Comparison of ENCODE assay signal across 8 cellular contexts in the genomic region with DNA sequence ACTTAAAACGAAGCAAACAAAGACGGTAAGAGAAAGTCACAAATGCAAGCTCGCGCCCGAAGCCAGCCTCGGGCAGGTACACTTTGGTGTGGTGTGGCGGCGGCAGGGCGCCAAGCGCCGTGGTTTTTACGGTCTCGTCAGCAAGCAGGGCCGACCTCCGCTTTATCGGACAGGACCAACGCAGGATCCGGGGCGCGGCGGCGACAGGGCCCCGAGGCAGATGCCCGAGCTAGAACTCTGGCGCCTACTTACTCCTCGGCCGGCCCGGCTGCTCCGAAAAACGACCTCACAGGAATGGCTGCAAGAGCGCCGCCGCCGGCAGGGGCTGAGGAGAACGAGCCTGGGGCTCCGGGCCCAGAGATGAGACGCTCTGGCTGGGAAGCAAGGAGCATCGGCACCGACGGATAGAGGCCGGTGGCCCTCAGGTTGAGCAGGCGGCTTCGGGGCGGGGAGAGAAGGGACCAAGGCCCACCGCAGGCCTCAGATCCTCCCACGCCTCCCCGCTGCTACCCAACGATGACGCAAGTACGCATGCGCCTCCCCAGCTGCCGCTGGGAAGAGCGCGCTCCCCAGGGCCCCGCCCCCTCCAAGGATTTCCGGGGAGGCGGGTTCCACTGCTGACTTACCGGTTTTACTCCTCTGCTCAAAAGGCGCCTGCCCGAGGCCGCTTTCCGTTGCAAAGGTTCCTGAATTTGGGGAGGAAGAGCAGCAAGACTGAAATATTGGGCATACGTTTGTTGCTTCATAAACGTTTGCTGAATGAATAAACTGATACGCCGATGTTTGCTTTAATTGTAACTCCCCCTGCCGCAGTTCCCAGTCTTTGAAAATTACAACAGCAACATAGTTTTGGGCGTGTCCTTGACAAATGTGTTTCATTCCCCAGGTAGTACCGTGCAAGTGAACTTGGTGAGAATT.
DNase-seq lines count a peak whose midpoint lies in the region; ATAC-seq and TF ChIP-seq lines count a peak whose summit lies in the region.

No MANE protein-coding gene starts in this region.

- H3K4me3 ChIP-seq in adrenal gland: peak overlapping the region; percentile 63 to 92 (median 79)
- peak overlapping the region; percentile 67 to 89 (median 76) for H3K4me3 ChIP-seq in heart right ventricle
- H3K4me3 ChIP-seq in upper lobe of left lung: peak overlapping the region; percentile 44 to 83 (median 60)

- in situ Hi-C loops in GM13976 (cut with MboI; ENCODE audit: low sequenced_read_pairs, unreplicated experiment): no loop called here

- peak in 1 of 4 donors; percentile 61 for TF ChIP-seq EP300 in upper lobe of left lung (IDR thresholded peaks at IDR 0.05)

- peak overlapping the region; percentile 96 to 99 (median 98) for H3K27ac ChIP-seq in adrenal gland
- H3K27ac ChIP-seq in heart right ventricle: peak overlapping the region; percentile 96 to 98 (median 96)
- peak overlapping the region; percentile 93 to 100 (median 96) for H3K27ac ChIP-seq in upper lobe of left lung

- H3K9me3 ChIP-seq in adrenal gland (replicated peaks in 1 of 3): no peaks in the 10 kb centered on the region
- no peaks in the 10 kb centered on the region for H3K9me3 ChIP-seq in heart right ventricle
- no peaks in the 10 kb centered on the region for H3K9me3 ChIP-seq in upper lobe of left lung

- DNase-seq in GM13976 (ENCODE audit: low spot score): peak; percentile 92
- DNase-seq in NCI-H1436 treated with DMSO at 0.1 percent for 48 hours (lab: John Stamatoyannopoulos, UW): peak; percentile 75
- DNase-seq in T follicular helper cell (ENCODE audit: low read depth): peak; percentile 91
- peak; percentile 94 to 96 (median 95) for DNase-seq in adrenal gland
- DNase-seq in heart right ventricle: peak; percentile 95
- peak; percentile 90 to 99 (median 92) for DNase-seq in posterior cingulate gyrus
- DNase-seq in upper lobe of left lung: peak; percentile 94 to 95

- TF ChIP-seq POLR2A in adrenal gland (IDR thresholded peaks at IDR 0.05) (peak; percentile 77 to 95), upper lobe of left lung (IDR thresholded peaks at IDR 0.05) (peak; percentile 41 to 93 (median 90))

- 0 to 1% (median 0%) methylated on average over 31 to 69 of the region's 69 CpGs for WGBS in adrenal gland, 4 donors
- WGBS in heart right ventricle, 2 donors: 0% methylated on average over 69 of the region's 69 CpGs
- WGBS in upper lobe of left lung, 2 donors: 0 to 1% methylated on average over 23 to 46 of the region's 69 CpGs

- peak; percentile 60 for ATAC-seq in HG02870 (IDR thresholded peaks at IDR 0.05; ENCODE audit: unreplicated experiment)
- peak; percentile 88 to 94 (median 90) for ATAC-seq in heart right ventricle
- ATAC-seq in upper lobe of left lung (ENCODE audit: low FRiP score in 2 of 2): peak; percentile 93 to 96

- peaks cover 21 to 41% of the 10 kb centered on the region in 2 donors for H3K4me1 ChIP-seq in adrenal gland (replicated peaks in 1 of 2)
- peaks cover 11 to 63% (median 49%) of the 10 kb centered on the region in 9 donors for H3K4me1 ChIP-seq in heart right ventricle
- peaks cover 38 to 50% (median 45%) of the 10 kb centered on the region in 4 donors for H3K4me1 ChIP-seq in upper lobe of left lung

- intact Hi-C loops in adrenal gland (cut with DNase I): loop anchor here in 1 of 2 donors (10.0 kb wide), 1 partner anchor 274 kb away; no protein-coding TSS in a partner anchor
- intact Hi-C loops in heart right ventricle (cut with DNase I): no loop called here
- intact Hi-C loops in posterior cingulate gyrus (cut with DNase I): loop anchor here (1.0 kb wide), 1 partner anchor 117 kb away; a partner anchor contains a TSS

- H3K27me3 ChIP-seq in adrenal gland (no peaks in the 10 kb centered on the region), heart right ventricle (no peaks in the 10 kb centered on the region), upper lobe of left lung (no peaks in the 10 kb centered on the region)

- H3K36me3 ChIP-seq in adrenal gland (replicated peaks in 1 of 2): no peaks in the 10 kb centered on the region
- H3K36me3 ChIP-seq in heart right ventricle: peaks cover 0 to 12% (median 0%) of the 10 kb centered on the region in 9 donors
- H3K36me3 ChIP-seq in upper lobe of left lung: peaks cover 0 to 5% (median 0%) of the 10 kb centered on the region in 4 donors

- TF ChIP-seq CTCF in GM13976 (IDR thresholded peaks at IDR 0.05; ENCODE audit: borderline replicate concordance, control extremely low read depth, extremely low read depth, insufficient read depth, missing control alignments) (no peak), adrenal gland (IDR thresholded peaks at IDR 0.05) (peak in 5 of 6 experiments; percentile 34 to 64 (median 42)), heart right ventricle (IDR thresholded peaks at IDR 0.05) (peak in 7 of 9 donors; percentile 19 to 68 (median 42)), upper lobe of left lung (IDR thresholded peaks at IDR 0.05) (peak in 4 of 6 experiments; percentile 54 to 72 (median 60))

Comparison
In these comparisons a context has a peak if more than half of its experiments do, and no peak if none do; other contexts are left out.
1. Peak in every context shown above with its lines: DNase-seq, ATAC-seq, H3K4me3 ChIP-seq and H3K27ac ChIP-seq.